ENCODE assay signal across 19 cellular contexts in the genomic region with DNA sequence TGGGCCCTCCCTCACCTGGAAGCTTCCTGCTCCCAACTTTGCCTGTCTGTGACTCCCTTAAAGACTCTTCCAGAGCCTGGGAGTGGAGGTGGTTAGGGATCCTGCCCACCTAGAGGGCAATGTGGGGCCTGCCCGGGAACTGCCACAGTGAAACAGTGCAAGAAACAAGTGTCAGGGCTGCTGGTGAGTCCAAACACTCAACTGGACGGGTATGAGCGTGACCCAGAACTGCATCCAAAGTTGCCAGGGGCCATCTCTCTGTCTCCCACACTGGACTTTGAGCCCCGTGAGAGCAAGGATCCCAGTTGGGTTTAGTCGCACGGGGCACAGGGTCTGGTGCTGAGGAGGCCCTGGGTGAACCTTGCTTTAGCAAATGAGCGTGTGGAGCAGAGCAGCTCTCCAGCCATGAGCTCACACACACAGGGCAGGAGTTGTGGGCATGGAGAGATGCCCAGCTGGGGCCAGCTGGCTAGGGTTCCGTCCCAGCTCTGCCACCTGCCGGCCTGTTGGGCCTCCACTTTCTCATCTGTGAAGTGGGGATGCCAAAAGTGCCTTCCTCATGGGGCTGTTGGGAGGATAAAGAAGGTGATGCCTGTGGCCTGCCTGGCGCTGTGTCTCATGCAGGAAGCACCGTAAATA. TPM values are rescaled to one million over a fixed set of nuclear protein-coding genes. Genes with fewer than 3 reads are reported as not detected.
DNase-seq lines count a peak whose midpoint lies in the region; ATAC-seq lines count a peak whose summit lies in the region.
"Had no signal": no experiment of that assay in that cellular context is flagged by ENCODE, and none has a peak within 500 bp of the region (broad histone marks: within the 10 kb centered on the region; RNA-seq: fewer than 3 reads in every experiment).

No MANE protein-coding gene starts in this region.

- ATAC-seq in left ventricle myocardium superior = no peak
- ATAC-seq: HCT116, left colon, sciatic nerve had no signal

- H3K9me3 Mint-ChIP-seq in T-helper 2 cell treated with Interferon-gamma antibody and Interleukin-4, amounts not matched to agents 5 μg/mL and 100 μg/mL, for 36 hours = no peaks in the 10 kb centered on the region
- no peaks in the 10 kb centered on the region for H3K9me3 Mint-ChIP-seq in immature natural killer cell
- H3K9me3 Mint-ChIP-seq: nephron had no signal

- no peak overlapping the region for H3K4me3 ChIP-seq in MG63
- H3K4me3 ChIP-seq: BLaER1 treated with 17β-estradiol and CSF1 and Interleukin-3, amounts not matched to agents 10 nM and 100 nM; uterus had no signal

- no peaks in the 10 kb centered on the region for H3K27me3 ChIP-seq in MG63
- H3K27me3 ChIP-seq: BLaER1 treated with 17β-estradiol and CSF1 and Interleukin-3, amounts not matched to agents 10 nM and 100 nM; uterus had no signal

- intact Hi-C loops in left ventricle myocardium superior (cut with micrococcal nuclease) = no loop called here

- H3K4me1 Mint-ChIP-seq in T-helper 2 cell treated with Interferon-gamma antibody and Interleukin-4, amounts not matched to agents 5 μg/mL and 100 μg/mL, for 36 hours (ENCODE audit: low read depth) = peaks cover 2% of the 10 kb centered on the region
- H3K4me1 Mint-ChIP-seq in immature natural killer cell = peaks cover 3 to 5% of the 10 kb centered on the region in 2 donors

- no peaks in the 10 kb centered on the region for H3K9me3 ChIP-seq in MG63
- H3K9me3 ChIP-seq: BLaER1 treated with 17β-estradiol and CSF1 and Interleukin-3, amounts not matched to agents 10 nM and 100 nM; uterus had no signal

- peak overlapping the region; percentile 49 for H3K27ac Mint-ChIP-seq in T-helper 2 cell treated with Interferon-gamma antibody and Interleukin-4, amounts not matched to agents 5 μg/mL and 100 μg/mL, for 36 hours
- peak overlapping the region in 4 of 6 donors; percentile 51 to 58 (median 54) for H3K27ac Mint-ChIP-seq in immature natural killer cell

- H3K36me3 ChIP-seq in MG63 = peaks cover 28% of the 10 kb centered on the region
- H3K36me3 ChIP-seq: uterus had no signal

- H3K36me3 Mint-ChIP-seq in T-helper 2 cell treated with Interferon-gamma antibody and Interleukin-4, amounts not matched to agents 5 μg/mL and 100 μg/mL, for 36 hours (ENCODE audit: low read depth) = peaks cover 3% of the 10 kb centered on the region
- no peaks in the 10 kb centered on the region for H3K36me3 Mint-ChIP-seq in immature natural killer cell

- no peaks in the 10 kb centered on the region for H3K27me3 Mint-ChIP-seq in T-helper 2 cell treated with Interferon-gamma antibody and Interleukin-4, amounts not matched to agents 5 μg/mL and 100 μg/mL, for 36 hours (ENCODE audit: low read depth)
- H3K27me3 Mint-ChIP-seq in immature natural killer cell (ENCODE audit: low read depth in 3 of 3) = peaks cover 1 to 3% (median 3%) of the 10 kb centered on the region in 3 donors

- DNase-seq in T-helper 2 cell treated with Interferon-gamma antibody and Interleukin-4, amounts not matched to agents 5 μg/mL and 100 μg/mL, for 36 hours (ENCODE audit: low spot score) = no peak
- DNase-seq in T-helper 2 cell (no peak), MG63 (peak; percentile 59), immature natural killer cell (no peak), NCI-H345 treated with DMSO at 0.1 percent for 48 hours (lab: John Stamatoyannopoulos, UW; ENCODE audit: unreplicated experiment) (no peak), left ventricle myocardium superior (no peak)
- DNase-seq: activated CD4-positive, alpha-beta T cell treated with anti-CD3 and anti-CD28 coated beads for 48 hours; activated effector memory CD4-positive, alpha-beta T cell treated with anti-CD3 and anti-CD28 coated beads, Interleukin-2, amount 50 U/mL, for 16 hours; amniotic stem cell; cortex of kidney; left colon; NCI-H1105 treated with DMSO at 0.1 percent for 48 hours; NCI-H526; SHP77; uterus had no signal

- no peak overlapping the region for H3K4me3 Mint-ChIP-seq in T-helper 2 cell treated with Interferon-gamma antibody and Interleukin-4, amounts not matched to agents 5 μg/mL and 100 μg/mL, for 36 hours
- no peak overlapping the region for H3K4me3 Mint-ChIP-seq in immature natural killer cell

RNA-seq across cellular contexts. Expression of a gene that starts 2.8 kb away (rescaled TPM):
- 42.1 and 42.8 TPM in 2 replicates for total RNA-seq in MG63 (2014; rRNA removed; shearing (Covaris generic); ENCODE audit: low replicate concordance)
- polyA plus RNA-seq in immature natural killer cell = 1 to 10 TPM in 2 of 3 donors, not detected in 1; 1.3 to 1.7 TPM
- total RNA-seq in left ventricle myocardium superior = 16.9 TPM

RNA-seq across cellular contexts. Expression of a gene that starts 23.4 kb away (rescaled TPM):
- 44.6 and 462 TPM in 2 replicates for total RNA-seq in MG63 (2014; rRNA removed; shearing (Covaris generic); ENCODE audit: low replicate concordance)
- 10 to 100 TPM; 18.3 to 23.5 (median 20.8) TPM for polyA plus RNA-seq in immature natural killer cell
- total RNA-seq in left ventricle myocardium superior = 34.6 TPM

RNA-seq across cellular contexts. Expression of a gene that starts 23.6 kb away (rescaled TPM):
- 22.3 and 23.8 TPM in 2 replicates for total RNA-seq in MG63 (2014; rRNA removed; shearing (Covaris generic); ENCODE audit: low replicate concordance)
- 1 to 10 TPM; 3.8 to 8.1 (median 4.5) TPM for polyA plus RNA-seq in immature natural killer cell
- total RNA-seq in left ventricle myocardium superior = 12.8 TPM

RNA-seq across cellular contexts. Expression of a gene that starts 57.0 kb away (rescaled TPM):
- total RNA-seq in MG63 (2014; rRNA removed; shearing (Covaris generic); ENCODE audit: low replicate concordance) = 0.95 and 3.6 TPM in 2 replicates
- polyA plus RNA-seq in immature natural killer cell = 1 to 10 TPM in 2 of 3 donors, not detected in 1; 3.1 to 6.2 TPM
- total RNA-seq in left ventricle myocardium superior = 6.7 TPM

RNA-seq across cellular contexts. Expression of a gene that starts 57.7 kb away (rescaled TPM):
- total RNA-seq in MG63 (2014; rRNA removed; shearing (Covaris generic); ENCODE audit: low replicate concordance) = 66.4 and 68.4 TPM in 2 replicates
- 10 to 100 TPM; 28.9 to 78.7 (median 39.2) TPM for polyA plus RNA-seq in immature natural killer cell
- 41.6 TPM for total RNA-seq in left ventricle myocardium superior
